ENCODE assay signal across 8 cellular contexts in genomic region chr2:73283545-73284295, GRCh38. TPM values are rescaled to one million over a fixed set of nuclear protein-coding genes. Genes with fewer than 3 reads are reported as not detected.
DNase-seq lines count a peak whose midpoint lies in the region; ATAC-seq and TF ChIP-seq lines count a peak whose summit lies in the region.

No MANE protein-coding gene starts in this region.

- H3K4me3 Mint-ChIP-seq in central memory CD8-positive, alpha-beta T cell = peak overlapping the region; percentile 72
- H3K4me3 Mint-ChIP-seq in memory B cell = peak overlapping the region; percentile 79

- no peak overlapping the region for H3K27ac Mint-ChIP-seq in central memory CD8-positive, alpha-beta T cell (ENCODE audit: low read depth)
- peak overlapping the region; percentile 66 for H3K27ac Mint-ChIP-seq in memory B cell

- no peaks in the 10 kb centered on the region for H3K27me3 ChIP-seq in PC-9 (ENCODE audit: insufficient read depth, low read depth)
- H3K27me3 ChIP-seq in transverse colon = peaks cover 14% of the 10 kb centered on the region

- H3K4me3 ChIP-seq in PC-9 (peak overlapping the region; percentile 97), transverse colon (peak overlapping the region; percentile 36 to 79 (median 47))

- ATAC-seq in HG02840 (IDR thresholded peaks at IDR 0.05; ENCODE audit: low FRiP score, unreplicated experiment) = peak; percentile 16
- ATAC-seq in central memory CD8-positive, alpha-beta T cell (replicated peaks; ENCODE audit: extremely low read depth, poor library complexity, severe bottlenecking) = peak; percentile 10
- ATAC-seq in memory B cell (ENCODE audit: low read depth) = peak; percentile 6
- no peak for ATAC-seq in HG03520 (IDR thresholded peaks at IDR 0.05; ENCODE audit: unreplicated experiment)

- H3K4me2 ChIP-seq in PC-9 = peak overlapping the region; percentile 96

- WGBS in transverse colon (ENCODE audit: low coverage in 1 of 2), 2 donors = 5% methylated on average over 34 of the region's 43 CpGs; no CpG with 5 or more reads in 1 of the 2 donors

- DNase-seq in SKM-1 treated with dmso at 0.1 percent for 144 hours (lab: John Stamatoyannopoulos, UW; ENCODE audit: unreplicated experiment) (peak; percentile 26), SKM-1 (lab: John Stamatoyannopoulos, UW; ENCODE audit: unreplicated experiment) (no peak), PC-9 (no peak), memory B cell (ENCODE audit: low spot score in 2 of 2) (peak in 1 of 2 donors; percentile 23), transverse colon (no peak)
- DNase-seq in central memory CD8-positive, alpha-beta T cell (ENCODE audit: low spot score in 2 of 2) = no peak

- in situ Hi-C loops in transverse colon (cut with MboI; ENCODE audit: low pct_ligation_motif_present in 1 of 4, low pct_unique_long_range_greater_than_20kb in 1 of 4, low sequenced_read_pairs in 3 of 4) = no loop called here

- H3K9me3 ChIP-seq in PC-9 (ENCODE audit: insufficient read depth, low read depth) (no peaks in the 10 kb centered on the region), transverse colon (no peaks in the 10 kb centered on the region)

- peaks cover 22% of the 10 kb centered on the region for H3K4me1 Mint-ChIP-seq in central memory CD8-positive, alpha-beta T cell
- peaks cover 35% of the 10 kb centered on the region for H3K4me1 Mint-ChIP-seq in memory B cell

- CTCF ChIA-PET in PC-9 (lab: Charles Lee) = no interaction called here

- H3K27ac ChIP-seq in PC-9 (no peak overlapping the region), transverse colon (peak overlapping the region in 3 of 4 donors; percentile 4 to 20 (median 7))

- H3F3A ChIP-seq in PC-9 (ENCODE audit: insufficient read depth, low read depth) = peaks cover 12% of the 10 kb centered on the region; the same call in 1 of the 2 replicates

- no peaks in the 10 kb centered on the region for H3K9me3 Mint-ChIP-seq in central memory CD8-positive, alpha-beta T cell
- no peaks in the 10 kb centered on the region for H3K9me3 Mint-ChIP-seq in memory B cell

- BruUV-seq in PC-9 (replicated peaks; lab: Mats Ljungman, UMichigan) = no TSS peak

- intact Hi-C loops in PC-9 (cut with micrococcal nuclease; ENCODE audit: unreplicated experiment) (no loop called here), transverse colon (cut with DNase I; ENCODE audit: low total_unique reads) (no loop called here)

- no peak for TF ChIP-seq POLR2A in transverse colon (IDR thresholded peaks at IDR 0.05)

- peak overlapping the region; percentile 93 for H2AFZ ChIP-seq in PC-9

- H3K36me3 ChIP-seq in PC-9 (ENCODE audit: low read depth) (no peaks in the 10 kb centered on the region), transverse colon (no peaks in the 10 kb centered on the region)

- POLR2A ChIA-PET in PC-9 (lab: Charles Lee; ENCODE audit: unreplicated experiment) = interaction anchor here (0.5 kb wide), 1 partner anchor 49 kb away, joined by 5 read pairs; no protein-coding TSS in a partner anchor

- H3K9me2 ChIP-seq in PC-9 (ENCODE audit: insufficient read depth) = no peaks in the 10 kb centered on the region

- peaks cover 7% of the 10 kb centered on the region for H4K20me1 ChIP-seq in PC-9 (ENCODE audit: insufficient read depth)

- no peak for TF ChIP-seq EP300 in transverse colon (IDR thresholded peaks at IDR 0.05; ENCODE audit: low read depth)

- H3K27me3 Mint-ChIP-seq in central memory CD8-positive, alpha-beta T cell = peaks cover 9% of the 10 kb centered on the region
- H3K27me3 Mint-ChIP-seq in memory B cell = no peaks in the 10 kb centered on the region

- H3K79me2 ChIP-seq in PC-9 (ENCODE audit: low read depth) = peaks cover 53% of the 10 kb centered on the region

- TF ChIP-seq CTCF in PC-9 (conservative IDR thresholded peaks at IDR 0.05) (no peak), transverse colon (IDR thresholded peaks at IDR 0.05) (no peak)

- no peaks in the 10 kb centered on the region for H3K36me3 Mint-ChIP-seq in central memory CD8-positive, alpha-beta T cell (ENCODE audit: insufficient read depth)
- H3K36me3 Mint-ChIP-seq in memory B cell = peaks cover 4% of the 10 kb centered on the region

- peaks cover 18% of the 10 kb centered on the region for H3K4me1 ChIP-seq in PC-9 (replicated peaks; ENCODE audit: insufficient read depth)
- H3K4me1 ChIP-seq in transverse colon = peaks cover 0 to 20% (median 14%) of the 10 kb centered on the region in 4 donors

RNA-seq across cellular contexts. Expression of gene FBXO41, which starts 0.6 kb away (rescaled TPM):
- total RNA-seq in PC-9 (2021) = 16.4 and 25.8 TPM in 2 replicates
- 1 to 10 TPM; 1.4 to 10.0 (median 5.7) TPM for total RNA-seq in transverse colon

RNA-seq across cellular contexts. Expression of gene EGR4, which starts 9.6 kb away (rescaled TPM):
- not detected in 2 replicates for total RNA-seq in PC-9 (2021)
- not detected for total RNA-seq in transverse colon

RNA-seq across cellular contexts. Expression of gene CCT7, which starts 49.6 kb away (rescaled TPM):
- 295 and 319 TPM in 2 replicates for total RNA-seq in PC-9 (2021)
- total RNA-seq in transverse colon = 100 to 1,000 TPM in 3 of 4 donors, 10 to 100 TPM in 1; 87.9 to 171 (median 116) TPM

RNA-seq across cellular contexts. Expression of gene PRADC1, which starts 50.7 kb away (rescaled TPM):
- total RNA-seq in PC-9 (2021) (8.9 and 9.4 TPM in 2 replicates), transverse colon (10 to 100 TPM; 44.3 to 77.1 (median 61.8) TPM)
